11 cellular contexts compared by ENCODE assay signal in the genomic region with DNA sequence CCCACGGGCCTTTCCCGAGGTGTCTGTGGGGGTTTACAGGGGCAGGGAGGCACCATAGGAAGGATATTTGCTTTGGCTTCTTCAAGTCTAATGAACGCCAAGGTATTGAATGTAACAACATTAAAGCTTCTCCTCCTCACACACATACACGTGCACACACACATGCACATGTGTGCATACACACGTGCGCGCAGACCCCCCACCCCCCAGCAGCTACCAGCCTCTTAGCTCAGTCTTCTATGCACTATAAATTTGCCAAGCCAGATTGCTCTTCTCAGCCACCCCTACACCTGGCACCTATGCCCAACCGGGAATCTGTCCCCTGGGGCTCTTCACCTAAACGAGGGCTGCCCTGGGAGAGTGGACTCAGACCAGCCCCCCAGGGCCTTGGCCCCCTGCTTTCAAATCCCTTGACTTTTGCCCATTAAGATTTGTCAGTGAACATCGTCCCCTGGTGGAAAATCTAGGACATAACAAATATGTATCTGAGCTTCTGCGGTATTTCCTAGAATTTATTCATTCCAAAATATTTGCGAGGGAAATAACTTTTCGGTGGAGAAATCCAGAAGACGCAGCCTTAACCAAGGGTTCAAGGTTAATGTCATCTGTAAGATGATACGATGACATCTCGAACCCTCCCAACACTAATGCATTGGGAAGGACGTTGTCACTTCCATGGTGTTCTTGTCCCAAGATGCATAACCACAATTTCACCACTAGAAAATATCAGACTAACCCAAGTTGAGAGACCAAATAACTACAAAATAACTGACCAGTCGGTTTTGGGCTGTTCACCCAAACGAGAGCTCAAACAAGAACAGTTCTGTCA.
DNase-seq lines count a peak whose midpoint lies in the region; ATAC-seq and TF ChIP-seq lines count a peak whose summit lies in the region.
"Had no signal": no experiment of that assay in that cellular context is flagged by ENCODE, and none has a peak within 500 bp of the region (broad histone marks: within the 10 kb centered on the region; RNA-seq: fewer than 3 reads in every experiment).

No MANE protein-coding gene starts in this region.

- WGBS in SK-N-SH (ENCODE audit: low lambda C conversion rate) = 71% methylated on average over 19 of the region's 19 CpGs
- WGBS in endodermal cell (ENCODE audit: insufficient coverage in 1 of 2, insufficient read length in 1 of 2), 2 experiments = 87 to 90% methylated on average over 11 to 19 of the region's 19 CpGs
- 80% methylated on average over 19 of the region's 19 CpGs for WGBS in smooth muscle cell (ENCODE audit: low lambda C conversion rate)

- peaks cover 3% of the 10 kb centered on the region for H3K36me3 Mint-ChIP-seq in endodermal cell (ENCODE audit: low read depth)
- H3K36me3 Mint-ChIP-seq: natural killer cell treated with Interleukin-12 subunit alpha and Interleukin-12 subunit beta and Interleukin-15 and Interleukin-18, amount 100 ng/mL, for 72 hours had no signal

- H3K4me3 ChIP-seq in SK-N-SH (ENCODE audit: low read depth in 2 of 2, low read length in 1 of 2) (no peak overlapping the region; a peak in 1 of 4 replicates), NB4 (ENCODE audit: low read depth, low read length) (no peak overlapping the region), endodermal cell (ENCODE audit: low read length) (no peak overlapping the region), smooth muscle cell (no peak overlapping the region)

- H3K27ac ChIP-seq in SK-N-SH (ENCODE audit: low read depth in 2 of 2, low read length in 1 of 2) (no peak overlapping the region), endodermal cell (ENCODE audit: low read depth, low read length) (no peak overlapping the region), smooth muscle cell (ENCODE audit: low read depth) (no peak overlapping the region)

- H3K9me3 ChIP-seq in SK-N-SH = no peaks in the 10 kb centered on the region
- H3K9me3 ChIP-seq in endodermal cell (ENCODE audit: control insufficient read depth, low read length) = no peaks in the 10 kb centered on the region
- no peaks in the 10 kb centered on the region for H3K9me3 ChIP-seq in smooth muscle cell (replicated peaks; ENCODE audit: low read depth)

- H3K36me3 ChIP-seq in SK-N-SH (replicated peaks in 1 of 2; ENCODE audit: control insufficient read depth in 1 of 2, insufficient read depth in 2 of 2, low read length in 1 of 2) (no peaks in the 10 kb centered on the region), endodermal cell (ENCODE audit: control insufficient read depth, insufficient read depth, low read length) (peaks cover 8% of the 10 kb centered on the region), smooth muscle cell (ENCODE audit: low read depth) (no peaks in the 10 kb centered on the region)

- no peaks in the 10 kb centered on the region for H3K79me2 ChIP-seq in SK-N-SH (ENCODE audit: insufficient read depth)
- H3K79me2 ChIP-seq in smooth muscle cell (ENCODE audit: low read depth) = no peaks in the 10 kb centered on the region

- H4K20me1 ChIP-seq in SK-N-SH (ENCODE audit: insufficient read depth) (no peaks in the 10 kb centered on the region), smooth muscle cell (ENCODE audit: low read depth) (no peaks in the 10 kb centered on the region)

- peak; percentile 53 for TF ChIP-seq RAD21 in SK-N-SH (IDR thresholded peaks at IDR 0.05; ENCODE audit: low read length)

- DNase-seq in SK-N-SH (peak; percentile 42), NB4 (ENCODE audit: low read depth) (peak; percentile 43), endodermal cell (no peak), smooth muscle cell (lab: John Stamatoyannopoulos, UW; ENCODE audit: unreplicated experiment) (no peak), activated gamma-delta T cell treated with Interleukin-2 at 50 U/mL for 16 hours (no peak), NCI-H1048 (lab: John Stamatoyannopoulos, UW) (no peak), HK-2 (ENCODE audit: unreplicated experiment) (no peak)
- DNase-seq: activated CD4-positive, alpha-beta T cell treated with anti-CD3 and anti-CD28 coated beads for 4 hours; CD4-positive, CD25-positive, alpha-beta regulatory T cell had no signal

- H3K9me3 Mint-ChIP-seq in endodermal cell = no peaks in the 10 kb centered on the region
- H3K9me3 Mint-ChIP-seq: natural killer cell treated with Interleukin-12 subunit alpha and Interleukin-12 subunit beta and Interleukin-15 and Interleukin-18, amount 100 ng/mL, for 72 hours had no signal

- H3K4me2 ChIP-seq in SK-N-SH (no peak overlapping the region), smooth muscle cell (no peak overlapping the region)

- H3K9me2 ChIP-seq in SK-N-SH = no peaks in the 10 kb centered on the region

- H3K27me3 Mint-ChIP-seq in endodermal cell (ENCODE audit: insufficient read depth) = no peaks in the 10 kb centered on the region
- H3K27me3 Mint-ChIP-seq: CD4-positive, CD25-positive, alpha-beta regulatory T cell; natural killer cell treated with Interleukin-12 subunit alpha and Interleukin-12 subunit beta and Interleukin-15 and Interleukin-18, amount 100 ng/mL, for 72 hours had no signal

- TF ChIP-seq CTCF in SK-N-SH (IDR thresholded peaks at IDR 0.05) (peak; percentile 61), NB4 (IDR thresholded peaks at IDR 0.05; ENCODE audit: low read depth, low read length) (peak; percentile 67), endodermal cell (conservative IDR thresholded peaks at IDR 0.05) (peak; percentile 79), smooth muscle cell (IDR thresholded peaks at IDR 0.05; ENCODE audit: borderline replicate concordance, insufficient read depth, poor library complexity, severe bottlenecking) (peak; percentile 63)

- POLR2A ChIA-PET in SK-N-SH (lab: Yijun Ruan, JAX) = no interaction called here

- no peak for ATAC-seq in SK-N-SH treated with all-trans-retinoic acid at 6 μM for 48 hours
- ATAC-seq: natural killer cell treated with Interleukin-12 subunit alpha and Interleukin-12 subunit beta and Interleukin-15 and Interleukin-18, amount 100 ng/mL, for 72 hours had no signal

- CTCF ChIA-PET in SK-N-SH (lab: Yijun Ruan, JAX) = interaction anchor here (0.6 to 1.9 kb wide), 16 partner anchors 9 to 1967 kb away, joined by 3 to 7 read pairs (median 4); no protein-coding TSS in a partner anchor

- H3F3A ChIP-seq in SK-N-SH (replicated peaks; ENCODE audit: insufficient read depth) (no peaks in the 10 kb centered on the region), smooth muscle cell (ENCODE audit: low read depth) (no peaks in the 10 kb centered on the region)

- H3K4me3 Mint-ChIP-seq in endodermal cell = no peak overlapping the region
- H3K4me3 Mint-ChIP-seq: CD4-positive, CD25-positive, alpha-beta regulatory T cell; natural killer cell treated with Interleukin-12 subunit alpha and Interleukin-12 subunit beta and Interleukin-15 and Interleukin-18, amount 100 ng/mL, for 72 hours had no signal

- H3K4me1 ChIP-seq in SK-N-SH (ENCODE audit: control insufficient read depth in 1 of 2, insufficient read depth in 2 of 2, low read depth in 1 of 2, low read length in 1 of 2) (no peaks in the 10 kb centered on the region), endodermal cell (ENCODE audit: control insufficient read depth, insufficient read depth, low read length) (peaks cover 2% of the 10 kb centered on the region), smooth muscle cell (ENCODE audit: low read depth) (no peaks in the 10 kb centered on the region)

- H3K9ac ChIP-seq in SK-N-SH (no peak overlapping the region), endodermal cell (ENCODE audit: extremely low read depth, low read length, poor library complexity, severe bottlenecking) (no peak overlapping the region), smooth muscle cell (ENCODE audit: low read depth) (no peak overlapping the region)

- H3K27me3 ChIP-seq in SK-N-SH (ENCODE audit: insufficient read depth) (no peaks in the 10 kb centered on the region), endodermal cell (ENCODE audit: control insufficient read depth, insufficient read depth, low read length, poor library complexity, severe bottlenecking) (no peaks in the 10 kb centered on the region), smooth muscle cell (ENCODE audit: low read depth) (no peaks in the 10 kb centered on the region)

- H3K4me1 Mint-ChIP-seq in endodermal cell = peaks cover 7% of the 10 kb centered on the region
- H3K4me1 Mint-ChIP-seq: CD4-positive, CD25-positive, alpha-beta regulatory T cell had no signal

- no peak overlapping the region for H3K27ac Mint-ChIP-seq in endodermal cell
- H3K27ac Mint-ChIP-seq: CD4-positive, CD25-positive, alpha-beta regulatory T cell; natural killer cell treated with Interleukin-12 subunit alpha and Interleukin-12 subunit beta and Interleukin-15 and Interleukin-18, amount 100 ng/mL, for 72 hours had no signal

- H2AFZ ChIP-seq in SK-N-SH (ENCODE audit: low read depth) = no peak overlapping the region
- no peak overlapping the region for H2AFZ ChIP-seq in smooth muscle cell (ENCODE audit: low read depth)

- no peak for TF ChIP-seq EP300 in SK-N-SH (IDR thresholded peaks at IDR 0.05; ENCODE audit: borderline replicate concordance in 1 of 2, low read depth in 1 of 2, low read length in 1 of 2)

- TF ChIP-seq POLR2A in NB4 (IDR thresholded peaks at IDR 0.05; ENCODE audit: extremely low read depth, insufficient read length) = no peak

TF ChIP-seq in SK-N-SH, 30 proteins besides CTCF, POLR2A, EP300 and RAD21 (continues in another document):
- TF ChIP-seq SMC3 (IDR thresholded peaks at IDR 0.05; ENCODE audit: low read depth, low read length) = peak; percentile 38

TF ChIP-seq in SK-N-SH treated with all-trans-retinoic acid at 6 μM for 48 hours, 23 proteins besides CTCF, POLR2A, EP300 and RAD21 (continues in another document):
- TF ChIP-seq ZFP3 (CRISPR knock-in tag; IDR thresholded peaks at IDR 0.05) (no peak), RARB (CRISPR knock-in tag; IDR thresholded peaks at IDR 0.05) (no peak)
- TF ChIP-seq, protein P1, sequence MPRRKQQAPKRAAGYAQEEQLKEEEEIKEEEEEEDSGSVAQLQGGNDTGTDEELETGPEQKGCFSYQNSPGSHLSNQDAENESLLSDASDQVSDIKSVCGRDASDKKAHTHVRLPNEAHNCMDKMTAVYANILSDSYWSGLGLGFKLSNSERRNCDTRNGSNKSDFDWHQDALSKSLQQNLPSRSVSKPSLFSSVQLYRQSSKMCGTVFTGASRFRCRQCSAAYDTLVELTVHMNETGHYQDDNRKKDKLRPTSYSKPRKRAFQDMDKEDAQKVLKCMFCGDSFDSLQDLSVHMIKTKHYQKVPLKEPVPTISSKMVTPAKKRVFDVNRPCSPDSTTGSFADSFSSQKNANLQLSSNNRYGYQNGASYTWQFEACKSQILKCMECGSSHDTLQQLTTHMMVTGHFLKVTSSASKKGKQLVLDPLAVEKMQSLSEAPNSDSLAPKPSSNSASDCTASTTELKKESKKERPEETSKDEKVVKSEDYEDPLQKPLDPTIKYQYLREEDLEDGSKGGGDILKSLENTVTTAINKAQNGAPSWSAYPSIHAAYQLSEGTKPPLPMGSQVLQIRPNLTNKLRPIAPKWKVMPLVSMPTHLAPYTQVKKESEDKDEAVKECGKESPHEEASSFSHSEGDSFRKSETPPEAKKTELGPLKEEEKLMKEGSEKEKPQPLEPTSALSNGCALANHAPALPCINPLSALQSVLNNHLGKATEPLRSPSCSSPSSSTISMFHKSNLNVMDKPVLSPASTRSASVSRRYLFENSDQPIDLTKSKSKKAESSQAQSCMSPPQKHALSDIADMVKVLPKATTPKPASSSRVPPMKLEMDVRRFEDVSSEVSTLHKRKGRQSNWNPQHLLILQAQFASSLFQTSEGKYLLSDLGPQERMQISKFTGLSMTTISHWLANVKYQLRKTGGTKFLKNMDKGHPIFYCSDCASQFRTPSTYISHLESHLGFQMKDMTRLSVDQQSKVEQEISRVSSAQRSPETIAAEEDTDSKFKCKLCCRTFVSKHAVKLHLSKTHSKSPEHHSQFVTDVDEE (CRISPR knock-in tag; IDR thresholded peaks at IDR 0.05) = no peak

Comparison
In these comparisons a context has a peak if more than half of its experiments do, and no peak if none do; other contexts are left out.
1. DNase-seq: peak in SK-N-SH (single experiment) and NB4 (single experiment); none in endodermal cell (single experiment), smooth muscle cell (single experiment), activated gamma-delta T cell treated with Interleukin-2 at 50 U/mL for 16 hours (single experiment), NCI-H1048 (single experiment) and HK-2 (single experiment).
2. Peak in every context shown above with its lines, with median percentiles within 50 percentile points of each other: CTCF ChIP-seq.